In the genomic region with DNA sequence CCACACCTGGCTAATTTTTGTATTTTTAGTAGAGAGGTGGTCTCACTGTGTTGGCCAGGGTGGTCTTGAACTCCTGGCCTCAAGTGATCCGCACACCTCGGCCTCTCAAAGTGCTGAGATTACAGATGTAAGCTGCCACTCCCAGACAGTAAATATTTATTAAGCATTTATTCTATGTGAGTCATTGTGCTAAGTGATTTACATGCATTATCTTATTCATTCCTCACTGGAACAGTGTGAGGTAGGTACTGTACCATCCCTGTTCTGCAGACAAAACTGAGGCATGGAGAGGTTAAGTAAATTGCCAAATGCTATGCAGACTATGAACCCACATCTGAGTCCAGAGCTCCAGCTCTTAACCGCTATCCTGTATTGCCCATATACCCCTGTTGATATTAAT, we compare ENCODE assay signal across 18 cellular contexts.
"Had no signal": no experiment of that assay in that cellular context is flagged by ENCODE, and none has a peak within 500 bp of the region (broad histone marks: within the 10 kb centered on the region; RNA-seq: fewer than 3 reads in every experiment).

No MANE protein-coding gene starts in this region.

- H3K27ac Mint-ChIP-seq: IgD-negative memory B cell had no signal

- H3K9me3 Mint-ChIP-seq: IgD-negative memory B cell had no signal

- H3K4me3 Mint-ChIP-seq: IgD-negative memory B cell had no signal

- H3K27ac ChIP-seq: KMS-11, RWPE1, SJCRH30 had no signal

- DNase-seq: Kasumi-1, MM.1S, NCI-H1092 treated with DMSO at 0.1 percent for 48 hours, NCI-H1436, NCI-H187, NCI-H2029, NCI-H2081 treated with DMSO at 0.1 percent for 48 hours, NCI-H226, NCI-H510A, SHP77 treated with DMSO at 0.1 percent for 48 hours, SJCRH30 had no signal

- H3K4me3 ChIP-seq: K562, SJCRH30 had no signal

- H3K27me3 Mint-ChIP-seq: IgD-negative memory B cell had no signal

- ATAC-seq: HepG2, K562, Panc1, SK-N-SH treated with all-trans-retinoic acid at 6 μM for 48 hours had no signal

- H3K9me3 ChIP-seq: SJCRH30 had no signal

- H3K27me3 ChIP-seq: SJCRH30 had no signal

- FAIRE-seq: HepG2, K562 had no signal

- H3K4me2 ChIP-seq: KMS-11 had no signal

- H3K9ac ChIP-seq: KMS-11 had no signal
